Comparison of ENCODE assay signal across 19 cellular contexts in genomic region chr10:29591416-29591968, GRCh38. TPM values are rescaled to one million over a fixed set of nuclear protein-coding genes. Genes with fewer than 3 reads are reported as not detected.
DNase-seq lines count a peak whose midpoint lies in the region; ATAC-seq and TF ChIP-seq lines count a peak whose summit lies in the region.
"Had no signal": no experiment of that assay in that cellular context is flagged by ENCODE, and none has a peak within 500 bp of the region (broad histone marks: within the 10 kb centered on the region; RNA-seq: fewer than 3 reads in every experiment).

No MANE protein-coding gene starts in this region.

- no peak overlapping the region for H3K4me3 Mint-ChIP-seq in activated naive CD8-positive, alpha-beta T cell treated with anti-CD3 and anti-CD28 coated beads for 36 hours
- H3K4me3 Mint-ChIP-seq: activated CD4-positive, alpha-beta memory T cell treated with anti-CD3 and anti-CD28 coated beads for 36 hours; activated naive CD4-positive, alpha-beta T cell treated with anti-CD3 and anti-CD28 coated beads, Interleukin-2, amount 10 ng/mL, durations not matched to agents 7 days and 5 days; activated T-cell treated with anti-CD3 and anti-CD28 coated beads, Interleukin-2, amount 50 U/mL, for 24 hours; nephron progenitor cell; stimulated activated memory B cell treated with anti-CD40 and anti-IgM and Interleukin-4, amounts not matched to agents 10 μg/mL and 1 μg/mL and 100 μg/mL, for 72 hours had no signal

- ATAC-seq in left ventricle myocardium superior: no peak
- ATAC-seq: stimulated activated memory B cell treated with anti-CD40 and anti-IgM and Interleukin-4, amounts not matched to agents 10 μg/mL and 1 μg/mL and 100 μg/mL, for 72 hours had no signal

- H3K27me3 Mint-ChIP-seq in activated naive CD8-positive, alpha-beta T cell treated with anti-CD3 and anti-CD28 coated beads for 36 hours: no peaks in the 10 kb centered on the region
- H3K27me3 Mint-ChIP-seq: activated CD4-positive, alpha-beta memory T cell treated with anti-CD3 and anti-CD28 coated beads for 36 hours; activated T-cell treated with anti-CD3 and anti-CD28 coated beads, Interleukin-2, amount 50 U/mL, for 24 hours; stimulated activated memory B cell treated with anti-CD40 and anti-IgM and Interleukin-4, amounts not matched to agents 10 μg/mL and 1 μg/mL and 100 μg/mL, for 72 hours had no signal

- H3K27ac ChIP-seq in left ventricle myocardium inferior (replicated peaks): peak overlapping the region; percentile 80
- peak overlapping the region; percentile 22 for H3K27ac ChIP-seq in colonic mucosa
- H3K27ac ChIP-seq in neutrophil: peak overlapping the region; percentile 85
- H3K27ac ChIP-seq in uterus: peak overlapping the region; percentile 49 to 80

- TF ChIP-seq POLR2A in uterus (IDR thresholded peaks at IDR 0.05): no peak

- DNase-seq in left ventricle myocardium inferior (no peak), left ventricle myocardium superior (no peak), colonic mucosa (no peak), uterus (no peak)
- no peak for DNase-seq in activated naive CD8-positive, alpha-beta T cell treated with anti-CD3 and anti-CD28 coated beads for 36 hours
- DNase-seq in activated CD4-positive, alpha-beta T cell treated with anti-CD3 and anti-CD28 coated beads for 1 hour: no peak
- DNase-seq in stimulated activated CD4-positive, alpha-beta T cell treated with anti-CD3 and anti-CD28 coated beads, Interleukin-2, amount 100 ng/mL, for 24 hours: no peak
- DNase-seq: activated CD4-positive, alpha-beta memory T cell treated with anti-CD3 and anti-CD28 coated beads for 36 hours; activated naive CD4-positive, alpha-beta T cell treated with anti-CD3 and anti-CD28 coated beads, Interleukin-2, amount 10 ng/mL, durations not matched to agents 7 days and 5 days; activated T-cell treated with anti-CD3 and anti-CD28 coated beads, Interleukin-2, amount 50 U/mL, for 24 hours; DMS153; MG63; NCI-H1436 treated with DMSO at 0.1 percent for 48 hours; nephron progenitor cell; stimulated activated CD4-positive, alpha-beta T cell treated with anti-CD3 and anti-CD28 coated beads, Interleukin-15, amount 100 ng/mL, for 24 hours; upper lobe of left lung had no signal

- H3K36me3 ChIP-seq in left ventricle myocardium inferior (no peaks in the 10 kb centered on the region), colonic mucosa (no peaks in the 10 kb centered on the region), neutrophil (peaks cover 11% of the 10 kb centered on the region), uterus (no peaks in the 10 kb centered on the region)
- H3K36me3 ChIP-seq: MG63, upper lobe of left lung had no signal

- TF ChIP-seq CTCF in left ventricle myocardium inferior (IDR thresholded peaks at IDR 0.05; ENCODE audit: borderline replicate concordance): no peak
- no peak for TF ChIP-seq CTCF in colonic mucosa (IDR thresholded peaks at IDR 0.05)
- TF ChIP-seq CTCF in neutrophil (IDR thresholded peaks at IDR 0.05): no peak
- no peak for TF ChIP-seq CTCF in uterus (IDR thresholded peaks at IDR 0.05)

- peaks cover 8% of the 10 kb centered on the region for H3K4me1 Mint-ChIP-seq in activated naive CD8-positive, alpha-beta T cell treated with anti-CD3 and anti-CD28 coated beads for 36 hours
- H3K4me1 Mint-ChIP-seq: stimulated activated memory B cell treated with anti-CD40 and anti-IgM and Interleukin-4, amounts not matched to agents 10 μg/mL and 1 μg/mL and 100 μg/mL, for 72 hours had no signal

- H3K27me3 ChIP-seq in left ventricle myocardium inferior (ENCODE audit: low read depth) (no peaks in the 10 kb centered on the region), colonic mucosa (no peaks in the 10 kb centered on the region), neutrophil (no peaks in the 10 kb centered on the region), uterus (no peaks in the 10 kb centered on the region)
- H3K27me3 ChIP-seq: MG63, upper lobe of left lung had no signal

- H3K9me3 Mint-ChIP-seq in activated naive CD8-positive, alpha-beta T cell treated with anti-CD3 and anti-CD28 coated beads for 36 hours: peaks cover under 1% of the 10 kb centered on the region
- H3K9me3 Mint-ChIP-seq: activated CD4-positive, alpha-beta memory T cell treated with anti-CD3 and anti-CD28 coated beads for 36 hours; activated naive CD4-positive, alpha-beta T cell treated with anti-CD3 and anti-CD28 coated beads, Interleukin-2, amount 10 ng/mL, durations not matched to agents 7 days and 5 days; activated T-cell treated with anti-CD3 and anti-CD28 coated beads, Interleukin-2, amount 50 U/mL, for 24 hours; immature natural killer cell had no signal

- intact Hi-C loops in left ventricle myocardium inferior (cut with micrococcal nuclease): no loop called here
- intact Hi-C loops in left ventricle myocardium superior (cut with micrococcal nuclease): no loop called here
- intact Hi-C loops in colonic mucosa (cut with DNase I): loop anchor here (10.0 kb wide), 1 partner anchor 143 kb away; no protein-coding TSS in a partner anchor
- intact Hi-C loops in uterus (cut with DNase I; ENCODE audit: low total_unique reads): loop anchor here (10.0 kb wide), 1 partner anchor 143 kb away; no protein-coding TSS in a partner anchor

- peaks cover 2% of the 10 kb centered on the region for H3K36me3 Mint-ChIP-seq in activated naive CD8-positive, alpha-beta T cell treated with anti-CD3 and anti-CD28 coated beads for 36 hours
- H3K36me3 Mint-ChIP-seq: activated CD4-positive, alpha-beta memory T cell treated with anti-CD3 and anti-CD28 coated beads for 36 hours; activated naive CD4-positive, alpha-beta T cell treated with anti-CD3 and anti-CD28 coated beads, Interleukin-2, amount 10 ng/mL, durations not matched to agents 7 days and 5 days; stimulated activated memory B cell treated with anti-CD40 and anti-IgM and Interleukin-4, amounts not matched to agents 10 μg/mL and 1 μg/mL and 100 μg/mL, for 72 hours had no signal

- H3K4me3 ChIP-seq in left ventricle myocardium inferior (no peak overlapping the region), colonic mucosa (no peak overlapping the region), neutrophil (ENCODE audit: low read depth in 1 of 2, low read length in 1 of 2) (no peak overlapping the region), uterus (no peak overlapping the region)
- H3K4me3 ChIP-seq: MG63, upper lobe of left lung had no signal

- H3K27ac Mint-ChIP-seq in activated naive CD8-positive, alpha-beta T cell treated with anti-CD3 and anti-CD28 coated beads for 36 hours: no peak overlapping the region
- H3K27ac Mint-ChIP-seq: activated naive CD4-positive, alpha-beta T cell treated with anti-CD3 and anti-CD28 coated beads, Interleukin-2, amount 10 ng/mL, durations not matched to agents 7 days and 5 days; nephron progenitor cell; stimulated activated memory B cell treated with anti-CD40 and anti-IgM and Interleukin-4, amounts not matched to agents 10 μg/mL and 1 μg/mL and 100 μg/mL, for 72 hours had no signal

- peak overlapping the region in 1 of 2 donors; percentile 8 for H3K9ac ChIP-seq in colonic mucosa (ENCODE audit: low read depth in 2 of 2, low read length in 2 of 2)

- H3K9me3 ChIP-seq in left ventricle myocardium inferior (replicated peaks) (no peaks in the 10 kb centered on the region), colonic mucosa (no peaks in the 10 kb centered on the region), neutrophil (no peaks in the 10 kb centered on the region), uterus (no peaks in the 10 kb centered on the region)
- H3K9me3 ChIP-seq: MG63, upper lobe of left lung had no signal

- peaks cover 93% of the 10 kb centered on the region for H3K4me1 ChIP-seq in left ventricle myocardium inferior
- H3K4me1 ChIP-seq in colonic mucosa: peaks cover 14% of the 10 kb centered on the region
- H3K4me1 ChIP-seq in neutrophil (ENCODE audit: control insufficient read depth in 1 of 2, insufficient read depth in 1 of 2, low read depth in 1 of 2, low read length in 1 of 2): peaks cover 46 to 50% of the 10 kb centered on the region in 2 experiments
- H3K4me1 ChIP-seq in uterus: peaks cover 0 to 8% of the 10 kb centered on the region in 2 donors

RNA-seq across cellular contexts. Expression of gene SVIL, which starts 43.3 kb away (rescaled TPM):
- total RNA-seq in left ventricle myocardium inferior (403 TPM), left ventricle myocardium superior (302 TPM), colonic mucosa (100 to 1,000 TPM in 1 of 2 donors, 10 to 100 TPM in 1; 62.6 to 132 TPM), uterus (100 to 1,000 TPM; 108 to 316 (median 209) TPM)
- total RNA-seq in activated naive CD8-positive, alpha-beta T cell treated with anti-CD3 and anti-CD28 coated beads for 36 hours: 1 to 10 TPM; 8.5 to 9.6 TPM

Comparison
In these comparisons a context has a peak if more than half of its experiments do, and no peak if none do; other contexts are left out.
1. H3K27ac ChIP-seq: peak in every context shown above with its lines; median percentile 85 in neutrophil; 80 in left ventricle myocardium inferior; 64 in uterus; 22 in colonic mucosa.
2. RNA of gene SVIL, which starts 43.3 kb away (total RNA-seq): 403 TPM in left ventricle myocardium inferior (single experiment), 108 to 316 TPM in uterus, 302 TPM in left ventricle myocardium superior (single experiment) and 62.6 to 132 TPM in colonic mucosa; 8.5 to 9.6 TPM in activated naive CD8-positive, alpha-beta T cell treated with anti-CD3 and anti-CD28 coated beads for 36 hours; every median in the first group is over 4 times any median in the second.
3. intact Hi-C loops: an anchor here in colonic mucosa (10.0 kb wide) and uterus (10.0 kb wide); none called in left ventricle myocardium inferior and left ventricle myocardium superior.